ENCODE assay signal across 13 cellular contexts in the genomic region with DNA sequence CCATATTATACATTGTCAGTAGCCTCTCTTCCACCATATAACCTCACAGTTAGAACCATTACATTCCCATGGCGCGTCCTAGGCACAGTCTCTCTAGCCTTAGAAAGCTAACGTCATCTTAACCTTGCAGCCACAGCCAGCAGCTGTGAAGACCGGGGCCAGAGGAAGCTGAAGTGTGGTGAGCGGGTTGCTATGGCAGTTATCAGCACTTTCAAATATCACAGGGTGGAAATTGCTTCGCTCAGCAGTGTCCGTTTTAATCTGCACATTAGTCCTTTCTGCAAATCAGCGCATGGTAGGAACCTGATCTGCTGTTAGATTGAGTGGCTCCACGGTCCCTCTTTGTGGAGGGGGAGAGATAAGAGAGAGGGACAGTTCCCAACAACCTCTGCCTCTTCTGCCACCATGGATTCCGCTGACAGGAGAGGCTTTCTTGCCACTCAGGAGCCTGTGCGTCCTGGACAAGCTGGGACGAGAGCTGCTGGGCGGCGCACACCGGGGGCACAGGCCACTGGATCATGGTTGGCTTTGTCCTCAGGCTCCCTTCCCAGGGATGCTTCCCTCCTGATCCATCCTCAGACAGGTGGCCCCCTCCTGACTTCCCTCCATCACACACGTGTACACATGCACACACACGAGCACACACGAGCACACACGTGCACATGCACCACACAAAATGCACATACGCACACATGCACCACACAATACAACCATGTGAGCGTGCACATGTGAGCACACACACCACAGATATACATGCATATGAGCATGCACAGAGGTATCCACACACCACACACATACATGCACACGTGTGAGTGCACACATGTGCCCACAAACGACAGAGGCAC.
DNase-seq lines count a peak whose midpoint lies in the region; ATAC-seq and TF ChIP-seq lines count a peak whose summit lies in the region.
"Had no signal": no experiment of that assay in that cellular context is flagged by ENCODE, and none has a peak within 500 bp of the region (broad histone marks: within the 10 kb centered on the region; RNA-seq: fewer than 3 reads in every experiment).

No MANE protein-coding gene starts in this region.

- TF ChIP-seq POLR2A in body of pancreas (IDR thresholded peaks at IDR 0.05), result no peak

- H3K9me3 ChIP-seq in body of pancreas (no peaks in the 10 kb centered on the region), lower lobe of right lung (peaks cover 8% of the 10 kb centered on the region), HAP-1 (no peaks in the 10 kb centered on the region)
- H3K9me3 ChIP-seq: prostate gland had no signal

- H3K27me3 ChIP-seq in body of pancreas (no peaks in the 10 kb centered on the region), lower lobe of right lung (ENCODE audit: low read depth) (peaks cover 7% of the 10 kb centered on the region), HAP-1 (ENCODE audit: low read depth) (no peaks in the 10 kb centered on the region)

- H3K27ac ChIP-seq in body of pancreas, result no peak overlapping the region
- H3K27ac ChIP-seq in lower lobe of right lung, result no peak overlapping the region
- H3K27ac ChIP-seq: prostate gland had no signal

- 38 to 44% methylated on average over 20 to 23 of the region's 23 CpGs for WGBS in body of pancreas, 2 donors

- peaks cover 5 to 17% of the 10 kb centered on the region in 2 donors for H3K9me3 Mint-ChIP-seq in stimulated activated naive CD8-positive, alpha-beta T cell treated with anti-CD3 and anti-CD28 coated beads, Interleukin-15, amount 100 ng/mL, for 72 hours

- intact Hi-C loops in body of pancreas (cut with DNase I) (no loop called here), lower lobe of right lung (cut with DNase I) (no loop called here)

- H3K27ac Mint-ChIP-seq in stimulated activated naive CD8-positive, alpha-beta T cell treated with anti-CD3 and anti-CD28 coated beads, Interleukin-15, amount 100 ng/mL, for 72 hours, result no peak overlapping the region
- H3K27ac Mint-ChIP-seq: activated CD4-positive, alpha-beta T cell treated with anti-CD3 and anti-CD28 coated beads, Interleukin-2, amount 10 ng/mL, durations not matched to agents 24 days and 14 days had no signal

- in situ Hi-C loops in HAP-1 (cut with MboI; ENCODE audit: low sequenced_read_pairs), result no loop called here

- no peak overlapping the region for H3K4me3 ChIP-seq in body of pancreas
- H3K4me3 ChIP-seq in lower lobe of right lung, result no peak overlapping the region
- no peak overlapping the region for H3K4me3 ChIP-seq in HAP-1
- H3K4me3 ChIP-seq: prostate gland had no signal

- ATAC-seq in stimulated activated naive CD8-positive, alpha-beta T cell treated with anti-CD3 and anti-CD28 coated beads, Interleukin-15, Interleukin-2, amounts not matched to agents 100 U/mL and 50 U/mL, for 24 hours, result peak; percentile 74
- no peak for ATAC-seq in stimulated activated naive CD8-positive, alpha-beta T cell treated with anti-CD3 and anti-CD28 coated beads, Interleukin-15, amount 100 ng/mL, for 72 hours
- ATAC-seq in body of pancreas (peak; percentile 75), lower lobe of right lung (peak; percentile 31 to 42), GM18868 (IDR thresholded peaks at IDR 0.05; ENCODE audit: unreplicated experiment) (no peak)

- no peak overlapping the region for H3K4me3 Mint-ChIP-seq in stimulated activated naive CD8-positive, alpha-beta T cell treated with anti-CD3 and anti-CD28 coated beads, Interleukin-15, amount 100 ng/mL, for 72 hours
- H3K4me3 Mint-ChIP-seq: activated CD4-positive, alpha-beta T cell treated with anti-CD3 and anti-CD28 coated beads, Interleukin-2, amount 10 ng/mL, durations not matched to agents 24 days and 14 days had no signal

- peaks cover 20% of the 10 kb centered on the region for H3K27me3 Mint-ChIP-seq in stimulated activated naive CD8-positive, alpha-beta T cell treated with anti-CD3 and anti-CD28 coated beads, Interleukin-15, amount 100 ng/mL, for 72 hours

- TF ChIP-seq CTCF in body of pancreas (IDR thresholded peaks at IDR 0.05) (no peak), lower lobe of right lung (IDR thresholded peaks at IDR 0.05) (no peak)

- peaks cover 23% of the 10 kb centered on the region for H3K4me1 ChIP-seq in body of pancreas
- H3K4me1 ChIP-seq in lower lobe of right lung, result no peaks in the 10 kb centered on the region
- no peaks in the 10 kb centered on the region for H3K4me1 ChIP-seq in HAP-1
- H3K4me1 ChIP-seq: prostate gland had no signal

- H3K4me1 Mint-ChIP-seq in stimulated activated naive CD8-positive, alpha-beta T cell treated with anti-CD3 and anti-CD28 coated beads, Interleukin-15, amount 100 ng/mL, for 72 hours, result peaks cover 13% of the 10 kb centered on the region
- H3K4me1 Mint-ChIP-seq: activated CD4-positive, alpha-beta T cell treated with anti-CD3 and anti-CD28 coated beads, Interleukin-2, amount 10 ng/mL, durations not matched to agents 24 days and 14 days had no signal

- peak; percentile 21 for DNase-seq in stimulated activated naive CD8-positive, alpha-beta T cell treated with anti-CD3 and anti-CD28 coated beads, Interleukin-15, Interleukin-2, amounts not matched to agents 100 U/mL and 50 U/mL, for 24 hours
- no peak for DNase-seq in stimulated activated naive CD8-positive, alpha-beta T cell treated with anti-CD3 and anti-CD28 coated beads, Interleukin-15, amount 100 ng/mL, for 72 hours
- peak; percentile 34 to 67 (median 50) for DNase-seq in body of pancreas
- DNase-seq in lower lobe of right lung, result no peak
- DNase-seq in HAP-1 (ENCODE audit: low spot score in 2 of 2), result no peak
- no peak for DNase-seq in NCI-H2029 (lab: John Stamatoyannopoulos, UW)
- DNase-seq in kidney glomerular epithelial cell (lab: John Stamatoyannopoulos, UW), result no peak
- DNase-seq: activated CD4-positive, alpha-beta T cell treated with anti-CD3 and anti-CD28 coated beads, Interleukin-2, amount 10 ng/mL, durations not matched to agents 24 days and 14 days; C1 segment of cervical spinal cord; kidney; NCI-H2081 treated with DMSO at 0.1 percent for 48 hours had no signal

- H3K36me3 ChIP-seq in body of pancreas (replicated peaks in 1 of 2; ENCODE audit: insufficient read depth in 1 of 2, low read depth in 2 of 2), result no peaks in the 10 kb centered on the region
- H3K36me3 ChIP-seq in lower lobe of right lung, result no peaks in the 10 kb centered on the region
- H3K36me3 ChIP-seq in HAP-1 (replicated peaks), result no peaks in the 10 kb centered on the region
- H3K36me3 ChIP-seq: prostate gland had no signal

Comparison
In these comparisons a context has a peak if more than half of its experiments do, and no peak if none do; other contexts are left out.
1. ATAC-seq: peak in stimulated activated naive CD8-positive, alpha-beta T cell treated with anti-CD3 and anti-CD28 coated beads, Interleukin-15, Interleukin-2, amounts not matched to agents 100 U/mL and 50 U/mL, for 24 hours (single experiment), body of pancreas (single experiment) and lower lobe of right lung (2 of 2); none in stimulated activated naive CD8-positive, alpha-beta T cell treated with anti-CD3 and anti-CD28 coated beads, Interleukin-15, amount 100 ng/mL, for 72 hours (single experiment) and GM18868 (single experiment).
2. DNase-seq: peak in stimulated activated naive CD8-positive, alpha-beta T cell treated with anti-CD3 and anti-CD28 coated beads, Interleukin-15, Interleukin-2, amounts not matched to agents 100 U/mL and 50 U/mL, for 24 hours (single experiment) and body of pancreas (4 of 4); none in stimulated activated naive CD8-positive, alpha-beta T cell treated with anti-CD3 and anti-CD28 coated beads, Interleukin-15, amount 100 ng/mL, for 72 hours (0 of 2), lower lobe of right lung (single experiment), HAP-1 (0 of 2), NCI-H2029 (single experiment) and kidney glomerular epithelial cell (single experiment).